In genomic region chr15:76812381-76812780, GRCh38 we compare ENCODE assay signal across 26 cellular contexts.
DNase-seq lines count a peak whose midpoint lies in the region; ATAC-seq, FAIRE-seq and TF ChIP-seq lines count a peak whose summit lies in the region.
"Had no signal": no experiment of that assay in that cellular context is flagged by ENCODE, and none has a peak within 500 bp of the region (broad histone marks: within the 10 kb centered on the region; RNA-seq: fewer than 3 reads in every experiment).

No MANE protein-coding gene starts in this region.

- no peak for TF ChIP-seq EP300 in HepG2 (IDR thresholded peaks at IDR 0.05; ENCODE audit: low read depth in 2 of 2, low read length in 2 of 2)
- no peak for TF ChIP-seq EP300 in HepG2 (CRISPR knock-in tag; IDR thresholded peaks at IDR 0.05; ENCODE audit: borderline replicate concordance)

- H3K27me3 ChIP-seq in HepG2 (ENCODE audit: control insufficient read depth in 1 of 2, insufficient read depth in 2 of 2, low read length in 2 of 2) (no peaks in the 10 kb centered on the region), right lobe of liver (no peaks in the 10 kb centered on the region)
- H3K27me3 ChIP-seq: BE2C; BLaER1 treated with 17β-estradiol and CSF1 and Interleukin-3, amounts not matched to agents 10 nM and 100 nM had no signal

- H3K9me3 ChIP-seq in HepG2 (ENCODE audit: low read length) (no peaks in the 10 kb centered on the region), right lobe of liver (no peaks in the 10 kb centered on the region), T-helper 17 cell (ENCODE audit: control insufficient read depth, low read length, poor library complexity, severe bottlenecking) (no peaks in the 10 kb centered on the region)
- H3K9me3 ChIP-seq: BE2C, HAP-1 had no signal

- H3K4me2 ChIP-seq in HepG2 (ENCODE audit: low read depth, low read length): no peak overlapping the region
- H3K4me2 ChIP-seq: BLaER1 treated with 17β-estradiol and CSF1 and Interleukin-3, amounts not matched to agents 10 nM and 100 nM had no signal

- no peaks in the 10 kb centered on the region for H3K27me3 Mint-ChIP-seq in T-helper 17 cell
- H3K27me3 Mint-ChIP-seq: CD4-positive, alpha-beta T cell; CD8-positive, alpha-beta memory T cell had no signal

- H3K4me3 Mint-ChIP-seq in T-helper 17 cell: no peak overlapping the region
- H3K4me3 Mint-ChIP-seq: CD14-positive monocyte; CD4-positive, alpha-beta T cell; HFFc6 had no signal

- no peak for TF ChIP-seq CTCF in HepG2 (CRISPR knock-in tag; IDR thresholded peaks at IDR 0.05)
- TF ChIP-seq CTCF in right lobe of liver (IDR thresholded peaks at IDR 0.05): no peak

- BruUV-seq in HepG2 (replicated peaks; lab: Mats Ljungman, UMichigan): no TSS peak

- 96% methylated on average over 4 of the region's 4 CpGs for WGBS in HepG2 (ENCODE audit: low lambda C conversion rate)
- WGBS in right lobe of liver (ENCODE audit: insufficient coverage, low coverage, low lambda C conversion rate, missing lambda C conversion rate): 91% methylated on average over 4 of the region's 4 CpGs

- intact Hi-C loops in HepG2 (cut with micrococcal nuclease; ENCODE audit: unreplicated experiment): no loop called here
- intact Hi-C loops in right lobe of liver (cut with DNase I): no loop called here

- no peaks in the 10 kb centered on the region for H3K36me3 ChIP-seq in HepG2 (replicated peaks in 1 of 2; ENCODE audit: control insufficient read depth in 1 of 2, insufficient read depth in 2 of 2, low read length in 2 of 2)
- H3K36me3 ChIP-seq in right lobe of liver: no peaks in the 10 kb centered on the region
- H3K36me3 ChIP-seq: BE2C, HAP-1 had no signal

- H3K4me3 ChIP-seq in HepG2 (replicated peaks in 1 of 3; ENCODE audit: insufficient read depth in 1 of 3, low read depth in 2 of 3, low read length in 3 of 3): no peak overlapping the region
- no peak overlapping the region for H3K4me3 ChIP-seq in right lobe of liver
- H3K4me3 ChIP-seq: BLaER1 treated with 17β-estradiol and CSF1 and Interleukin-3, amounts not matched to agents 10 nM and 100 nM; HAP-1 had no signal

- FAIRE-seq in HepG2 (lab: Jason Lieb, UNC): no peak
- FAIRE-seq: GM12891, GM18507, H54 had no signal

- peaks cover 5% of the 10 kb centered on the region for H3K36me3 Mint-ChIP-seq in T-helper 17 cell (ENCODE audit: low read depth)

- POLR2A ChIA-PET in HepG2 (lab: Yijun Ruan, JAX): no interaction called here

- ATAC-seq in HepG2: no peak
- no peak for ATAC-seq in right lobe of liver
- no peak for ATAC-seq in T-helper 17 cell
- ATAC-seq in GM21390 (IDR thresholded peaks at IDR 0.05; ENCODE audit: unreplicated experiment): no peak
- ATAC-seq in HG02623 (IDR thresholded peaks at IDR 0.05; ENCODE audit: unreplicated experiment): no peak

- no peak for DNase-seq in HepG2 (ENCODE audit: low spot score)
- DNase-seq in right lobe of liver: no peak
- DNase-seq in T-helper 17 cell: no peak
- DNase-seq in foreskin melanocyte: peak; percentile 52
- no peak for DNase-seq in NAMALWA (ENCODE audit: low spot score)
- DNase-seq: ACHN; AML-193; BE2C; Calu3; CD4-positive, alpha-beta T cell; CD8-positive, alpha-beta memory T cell; COR-L47; DMS53; DMS79 treated with DMSO at 0.1 percent for 48 hours; GF-D8; GOT3; HFFc6 had no signal

- peaks cover 10% of the 10 kb centered on the region for H3K4me1 Mint-ChIP-seq in T-helper 17 cell

- in situ Hi-C loops in HepG2 (cut with HindIII; ENCODE audit: extremely low pct_ligation_motif_present, low pct_unique_long_range_greater_than_20kb): no loop called here

- H3K27ac Mint-ChIP-seq in T-helper 17 cell: peak overlapping the region; percentile 32
- H3K27ac Mint-ChIP-seq: CD14-positive monocyte; CD4-positive, alpha-beta T cell; HFFc6 had no signal

- H3K9ac ChIP-seq in HepG2 (ENCODE audit: insufficient read depth, low read depth, low read length): no peak overlapping the region
- H3K9ac ChIP-seq: BLaER1 treated with 17β-estradiol and CSF1 and Interleukin-3, amounts not matched to agents 10 nM and 100 nM had no signal

- CTCF ChIA-PET in HepG2 (lab: Yijun Ruan, JAX; ENCODE audit: low intra/inter-chr PET ratio, low total read pairs): no interaction called here

- no peaks in the 10 kb centered on the region for H3K79me2 ChIP-seq in HepG2 (ENCODE audit: insufficient read depth, low read length)

- H3K4me1 ChIP-seq in HepG2 (ENCODE audit: insufficient read depth, low read length): no peaks in the 10 kb centered on the region
- H3K4me1 ChIP-seq in right lobe of liver: no peaks in the 10 kb centered on the region
- H3K4me1 ChIP-seq: BE2C, HAP-1 had no signal

- no peak overlapping the region for H2AFZ ChIP-seq in HepG2 (ENCODE audit: low read length)

- no peak overlapping the region for H3K27ac ChIP-seq in HepG2 (ENCODE audit: extremely low read length, insufficient read depth, low read length)
- H3K27ac ChIP-seq in right lobe of liver: no peak overlapping the region
- H3K27ac ChIP-seq: 22Rv1; BLaER1 treated with 17β-estradiol and CSF1 and Interleukin-3, amounts not matched to agents 10 nM and 100 nM had no signal

- no peak for TF ChIP-seq RAD21 in HepG2 (CRISPR knock-in tag; IDR thresholded peaks at IDR 0.05)

- no peaks in the 10 kb centered on the region for H4K20me1 ChIP-seq in HepG2 (ENCODE audit: insufficient read depth, low read length)

- TF ChIP-seq POLR2A in HepG2 (IDR thresholded peaks at IDR 0.05; ENCODE audit: insufficient read depth in 1 of 2, low read depth in 2 of 2, low read length in 2 of 2) (no peak), right lobe of liver (IDR thresholded peaks at IDR 0.05) (no peak)

TF ChIP-seq in HepG2, 621 proteins besides CTCF, POLR2A, EP300 and RAD21:
- peak; percentile 50 to 81; a peak in 3 of 4 replicates for TF ChIP-seq MAFK (conservative IDR thresholded peaks at IDR 0.05 in 1 of 2, IDR thresholded peaks at IDR 0.05 in 1 of 2; ENCODE audit: low read length in 2 of 2)
- TF ChIP-seq ZNF598 (CRISPR knock-in tag; IDR thresholded peaks at IDR 0.05; ENCODE audit: borderline replicate concordance): no peak
- no peak for TF ChIP-seq ATF4 (CRISPR knock-in tag; IDR thresholded peaks at IDR 0.05)
- no peak for TF ChIP-seq DMAP1 (CRISPR knock-in tag; IDR thresholded peaks at IDR 0.05)
- peak; percentile 68 for TF ChIP-seq MAFF (IDR thresholded peaks at IDR 0.05; ENCODE audit: low read depth, low read length)
- TF ChIP-seq ZNF10 (CRISPR knock-in tag; IDR thresholded peaks at IDR 0.05; ENCODE audit: borderline replicate concordance, low read depth): no peak
- no peak for TF ChIP-seq ISX (CRISPR knock-in tag; conservative IDR thresholded peaks at IDR 0.05)
